Comparison of ENCODE assay signal across 12 cellular contexts in genomic region chr2:199740111-199740428, GRCh38.
DNase-seq lines count a peak whose midpoint lies in the region; ATAC-seq, FAIRE-seq and TF ChIP-seq lines count a peak whose summit lies in the region.
"Had no signal": no experiment of that assay in that cellular context is flagged by ENCODE, and none has a peak within 500 bp of the region (broad histone marks: within the 10 kb centered on the region; RNA-seq: fewer than 3 reads in every experiment).

No MANE protein-coding gene starts in this region.

- no peaks in the 10 kb centered on the region for H3K27me3 ChIP-seq in bronchial epithelial cell (ENCODE audit: control insufficient read depth, insufficient read depth, low read length)
- no peaks in the 10 kb centered on the region for H3K27me3 ChIP-seq in prostate gland (replicated peaks; ENCODE audit: insufficient read depth)
- H3K27me3 ChIP-seq: MG63 had no signal

- H3K4me1 Mint-ChIP-seq in HFFc6 (ENCODE audit: low read depth): peaks cover 17% of the 10 kb centered on the region

- peak; percentile 2; the same call in 1 of the 2 replicates for TF ChIP-seq CTCF in HFFc6 (IDR thresholded peaks at IDR 0.05)
- no peak for TF ChIP-seq CTCF in bronchial epithelial cell (IDR thresholded peaks at IDR 0.05; ENCODE audit: insufficient read depth, low read length, severe bottlenecking)
- TF ChIP-seq CTCF in prostate gland (IDR thresholded peaks at IDR 0.05): no peak
- no peak for TF ChIP-seq CTCF in coronary artery (IDR thresholded peaks at IDR 0.05)

- H3K4me3 ChIP-seq in bronchial epithelial cell (ENCODE audit: low read depth, low read length) (no peak overlapping the region), prostate gland (no peak overlapping the region), coronary artery (no peak overlapping the region)
- H3K4me3 ChIP-seq: MG63, stomach had no signal

- TF ChIP-seq POLR2A in prostate gland (IDR thresholded peaks at IDR 0.05): no peak

- no peak for DNase-seq in HFFc6
- no peak for DNase-seq in bronchial epithelial cell (ENCODE audit: low read depth)
- DNase-seq in prostate gland (ENCODE audit: low spot score): peak; percentile 22
- DNase-seq in NCI-H82 (lab: John Stamatoyannopoulos, UW): no peak
- DNase-seq in coronary artery (ENCODE audit: low spot score): no peak

- no peaks in the 10 kb centered on the region for H3K9me3 ChIP-seq in prostate gland
- H3K9me3 ChIP-seq: MG63, stomach had no signal

- H3K27ac ChIP-seq in prostate gland: no peak overlapping the region
- H3K27ac ChIP-seq in coronary artery: no peak overlapping the region
- H3K27ac ChIP-seq: epithelial cell of prostate, stomach had no signal

- WGBS in prostate gland: 21% methylated on average over 5 of the region's 5 CpGs

- intact Hi-C loops in prostate gland (cut with DNase I): no loop called here

- no peaks in the 10 kb centered on the region for H3K36me3 Mint-ChIP-seq in HFFc6 (ENCODE audit: low read depth)

- ATAC-seq in GM18511 (IDR thresholded peaks at IDR 0.05; ENCODE audit: unreplicated experiment) (peak; percentile 15), HG03108 (IDR thresholded peaks at IDR 0.05; ENCODE audit: unreplicated experiment) (no peak), HG03159 (IDR thresholded peaks at IDR 0.05; ENCODE audit: unreplicated experiment) (no peak)

- H3K4me1 ChIP-seq in prostate gland (replicated peaks): peaks cover 10% of the 10 kb centered on the region

- FAIRE-seq in bronchial epithelial cell (lab: Jason Lieb, UNC): peak; percentile 28

- peaks cover 9% of the 10 kb centered on the region for H3K27me3 Mint-ChIP-seq in HFFc6 (ENCODE audit: insufficient read depth)

- no peaks in the 10 kb centered on the region for H3K36me3 ChIP-seq in bronchial epithelial cell (ENCODE audit: control insufficient read depth, insufficient read depth, low read length)
- no peaks in the 10 kb centered on the region for H3K36me3 ChIP-seq in prostate gland
- H3K36me3 ChIP-seq: MG63, stomach had no signal

- H3K4me3 Mint-ChIP-seq in HFFc6: peak overlapping the region; percentile 59; the same call in 1 of the 2 replicates
- H3K4me3 Mint-ChIP-seq: activated T-cell treated with anti-CD3 and anti-CD28 coated beads, Interleukin-2, amount 50 U/mL, for 72 hours had no signal

- H3K27ac Mint-ChIP-seq in HFFc6: no peak overlapping the region
- H3K27ac Mint-ChIP-seq: activated T-cell treated with anti-CD3 and anti-CD28 coated beads, Interleukin-2, amount 50 U/mL, for 72 hours had no signal

- no peaks in the 10 kb centered on the region for H3K9me3 Mint-ChIP-seq in HFFc6
- H3K9me3 Mint-ChIP-seq: activated T-cell treated with anti-CD3 and anti-CD28 coated beads, Interleukin-2, amount 50 U/mL, for 72 hours had no signal
